In genomic region chr17:30372755-30373154, GRCh38 we compare ENCODE assay signal across 10 cellular contexts. TPM values are rescaled to one million over a fixed set of nuclear protein-coding genes. Genes with fewer than 3 reads are reported as not detected.
DNase-seq lines count a peak whose midpoint lies in the region; ATAC-seq and TF ChIP-seq lines count a peak whose summit lies in the region.
"Had no signal": no experiment of that assay in that cellular context is flagged by ENCODE, and none has a peak within 500 bp of the region (broad histone marks: within the 10 kb centered on the region; RNA-seq: fewer than 3 reads in every experiment).

No MANE protein-coding gene starts in this region.

- no peak overlapping the region for H3K4me3 ChIP-seq in hepatocyte
- H3K4me3 ChIP-seq: body of pancreas had no signal

- H3K9me3 ChIP-seq in hepatocyte (ENCODE audit: low read depth), result no peaks in the 10 kb centered on the region
- H3K9me3 ChIP-seq: body of pancreas had no signal

- H3K27ac ChIP-seq in hepatocyte, result no peak overlapping the region
- H3K27ac ChIP-seq: body of pancreas had no signal

- TF ChIP-seq CTCF in hepatocyte (IDR thresholded peaks at IDR 0.05; ENCODE audit: poor library complexity) (peak; percentile 12), endothelial cell (IDR thresholded peaks at IDR 0.05; ENCODE audit: unreplicated experiment) (no peak)

- H3K36me3 ChIP-seq in hepatocyte (replicated peaks; ENCODE audit: insufficient read depth, low read depth), result no peaks in the 10 kb centered on the region

- H3K27me3 Mint-ChIP-seq in endothelial cell (ENCODE audit: unreplicated experiment), result peaks cover 9% of the 10 kb centered on the region

- no peak for ATAC-seq in HG03159 (IDR thresholded peaks at IDR 0.05; ENCODE audit: unreplicated experiment)
- ATAC-seq: body of pancreas had no signal

- H3K4me2 ChIP-seq in hepatocyte, result no peak overlapping the region

- H3K9me3 Mint-ChIP-seq in endothelial cell (ENCODE audit: unreplicated experiment), result no peaks in the 10 kb centered on the region

- no peaks in the 10 kb centered on the region for H3K36me3 Mint-ChIP-seq in endothelial cell (ENCODE audit: low read depth, unreplicated experiment)

- no peaks in the 10 kb centered on the region for H3K27me3 ChIP-seq in hepatocyte
- H3K27me3 ChIP-seq: body of pancreas had no signal

- WGBS in hepatocyte (ENCODE audit: low lambda C conversion rate, missing lambda C conversion rate), result 70% methylated on average over 2 of the region's 2 CpGs

- H3K79me2 ChIP-seq in hepatocyte, result no peaks in the 10 kb centered on the region

- H3K4me3 Mint-ChIP-seq in endothelial cell (ENCODE audit: unreplicated experiment), result no peak overlapping the region

- no peak overlapping the region for H2AFZ ChIP-seq in hepatocyte

- no peaks in the 10 kb centered on the region for H3K9me2 ChIP-seq in hepatocyte (replicated peaks; ENCODE audit: insufficient read depth)

- H3K4me1 Mint-ChIP-seq in endothelial cell (ENCODE audit: unreplicated experiment), result peaks cover 38% of the 10 kb centered on the region

- peaks cover 26% of the 10 kb centered on the region for H3K4me1 ChIP-seq in hepatocyte (ENCODE audit: insufficient read depth)

- H4K20me1 ChIP-seq in hepatocyte (ENCODE audit: insufficient read depth, poor library complexity, severe bottlenecking), result no peaks in the 10 kb centered on the region

- DNase-seq in Daoy (ENCODE audit: low read depth), result peak; percentile 53
- DNase-seq in HCEC 1CT, result peak; percentile 34
- peak; percentile 43 for DNase-seq in T1000 (lab: John Stamatoyannopoulos, UW)
- no peak for DNase-seq in hepatocyte (ENCODE audit: low spot score)
- DNase-seq in endothelial cell (ENCODE audit: low spot score), result no peak
- no peak for DNase-seq in NCI-H1930 (lab: John Stamatoyannopoulos, UW)
- DNase-seq: body of pancreas, glutamatergic neuron had no signal

- no peak overlapping the region for H3K27ac Mint-ChIP-seq in endothelial cell (ENCODE audit: unreplicated experiment)

RNA-seq across cellular contexts. Expression of gene CPD, which starts 6.0 kb away (rescaled TPM):
- total RNA-seq in Daoy (2014; rRNA removed; shearing (Covaris generic)), result 23.9 and 24.8 TPM in 2 replicates
- 80.6 and 87.3 TPM in 2 replicates for total RNA-seq in hepatocyte
- 20.7 and 22.2 TPM in 2 replicates for polyA plus RNA-seq in hepatocyte
- total RNA-seq in endothelial cell (ENCODE audit: unreplicated experiment), result 119 TPM

RNA-seq across cellular contexts. Expression of gene TMIGD1, which starts 38.9 kb away (rescaled TPM):
- not detected in 2 replicates for total RNA-seq in Daoy (2014; rRNA removed; shearing (Covaris generic))
- total RNA-seq in hepatocyte (3.2 and 3.3 TPM in 2 replicates), endothelial cell (ENCODE audit: unreplicated experiment) (not detected)
- 1.3 and 2.5 TPM in 2 replicates for polyA plus RNA-seq in hepatocyte
- total RNA-seq: body of pancreas, temporal lobe had no signal

Comparison
In these comparisons a context has a peak if more than half of its experiments do, and no peak if none do; other contexts are left out.
1. DNase-seq: peak in Daoy (single experiment), HCEC 1CT (single experiment) and T1000 (single experiment); none in hepatocyte (single experiment), endothelial cell (single experiment) and NCI-H1930 (0 of 2).